ENCODE assay signal across 17 cellular contexts in the genomic region with DNA sequence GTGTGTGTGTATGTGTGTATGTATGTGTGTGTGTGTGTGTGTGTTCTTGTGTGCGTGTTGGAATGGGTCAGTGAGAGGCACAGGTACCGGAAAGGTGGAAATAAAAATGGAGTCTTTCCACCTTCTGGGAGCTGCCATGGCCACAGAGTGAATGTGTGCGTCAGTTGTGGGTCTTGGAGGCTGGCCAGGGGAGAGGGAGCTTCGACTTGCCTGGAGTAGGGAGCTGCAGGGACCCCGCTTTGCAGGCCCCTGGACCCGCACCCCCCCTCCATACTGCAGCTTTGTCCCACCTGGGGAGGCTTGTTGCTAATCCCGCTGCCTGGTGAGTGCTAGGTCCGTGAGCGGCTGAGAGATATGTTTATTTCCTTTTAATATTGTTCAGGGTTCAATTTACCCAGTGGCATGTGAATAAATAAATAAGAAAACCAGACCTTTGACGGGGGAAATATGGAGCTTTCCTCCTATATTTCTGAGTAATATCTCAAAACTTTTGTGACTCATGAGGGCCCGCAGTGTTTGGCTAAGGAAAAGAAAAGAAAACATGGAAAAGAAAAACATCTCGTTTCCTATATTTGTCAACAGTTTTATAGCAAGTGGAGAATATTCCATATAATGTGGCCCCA. TPM values are rescaled to one million over a fixed set of nuclear protein-coding genes. Genes with fewer than 3 reads are reported as not detected.
DNase-seq lines count a peak whose midpoint lies in the region; ATAC-seq and TF ChIP-seq lines count a peak whose summit lies in the region.
"Had no signal": no experiment of that assay in that cellular context is flagged by ENCODE, and none has a peak within 500 bp of the region (broad histone marks: within the 10 kb centered on the region; RNA-seq: fewer than 3 reads in every experiment).

No MANE protein-coding gene starts in this region.

- no peaks in the 10 kb centered on the region for H3K36me3 ChIP-seq in SK-N-SH (replicated peaks in 1 of 2; ENCODE audit: control insufficient read depth in 1 of 2, insufficient read depth in 2 of 2, low read length in 1 of 2)
- no peaks in the 10 kb centered on the region for H3K36me3 ChIP-seq in PC-9 (ENCODE audit: low read depth)

- H2AFZ ChIP-seq in SK-N-SH (ENCODE audit: low read depth) (no peak overlapping the region), PC-9 (no peak overlapping the region)

- no peak for ATAC-seq in SK-N-SH treated with all-trans-retinoic acid at 6 μM for 48 hours
- ATAC-seq in HG02759 (IDR thresholded peaks at IDR 0.05; ENCODE audit: unreplicated experiment): no peak
- ATAC-seq: effector memory CD8-positive, alpha-beta T cell; left lobe of liver; mucosa of descending colon; stimulated activated naive CD8-positive, alpha-beta T cell treated with anti-CD3 and anti-CD28 coated beads, Interleukin-15, amount 100 ng/mL, for 72 hours had no signal

- peak overlapping the region; percentile 29; the same call in 1 of the 2 replicates for H3K4me2 ChIP-seq in SK-N-SH
- peak overlapping the region; percentile 67 for H3K4me2 ChIP-seq in PC-9

- H3F3A ChIP-seq in SK-N-SH (replicated peaks; ENCODE audit: insufficient read depth): no peaks in the 10 kb centered on the region
- H3F3A ChIP-seq in PC-9 (ENCODE audit: insufficient read depth, low read depth): peaks cover 10% of the 10 kb centered on the region; the same call in 1 of the 2 replicates

- H4K20me1 ChIP-seq in SK-N-SH (ENCODE audit: insufficient read depth) (no peaks in the 10 kb centered on the region), PC-9 (ENCODE audit: insufficient read depth) (no peaks in the 10 kb centered on the region)

- H3K79me2 ChIP-seq in SK-N-SH (ENCODE audit: insufficient read depth) (no peaks in the 10 kb centered on the region), PC-9 (ENCODE audit: low read depth) (no peaks in the 10 kb centered on the region)

- H3K9me2 ChIP-seq in SK-N-SH: no peaks in the 10 kb centered on the region
- H3K9me2 ChIP-seq in PC-9 (ENCODE audit: insufficient read depth): no peaks in the 10 kb centered on the region

- H3K4me1 ChIP-seq in SK-N-SH (ENCODE audit: control insufficient read depth in 1 of 2, insufficient read depth in 2 of 2, low read depth in 1 of 2, low read length in 1 of 2) (peaks cover 0 to 5% of the 10 kb centered on the region in 2 experiments; a peak in 1 of 4 replicates), PC-9 (replicated peaks; ENCODE audit: insufficient read depth) (peaks cover 14% of the 10 kb centered on the region; the same call in 1 of the 2 replicates)

- TF ChIP-seq CTCF in SK-N-SH (IDR thresholded peaks at IDR 0.05): no peak
- TF ChIP-seq CTCF in PC-9 (conservative IDR thresholded peaks at IDR 0.05): no peak

- no peak overlapping the region for H3K4me3 ChIP-seq in SK-N-SH (ENCODE audit: low read depth in 2 of 2, low read length in 1 of 2)
- H3K4me3 ChIP-seq in PC-9: no peak overlapping the region
- H3K4me3 ChIP-seq: mucosa of descending colon had no signal

- intact Hi-C loops in PC-9 (cut with micrococcal nuclease; ENCODE audit: unreplicated experiment): no loop called here

- no peak for TF ChIP-seq EP300 in SK-N-SH (IDR thresholded peaks at IDR 0.05; ENCODE audit: borderline replicate concordance in 1 of 2, low read depth in 1 of 2, low read length in 1 of 2)

- no peak overlapping the region for H3K9ac ChIP-seq in SK-N-SH

- no peaks in the 10 kb centered on the region for H3K9me3 ChIP-seq in SK-N-SH
- no peaks in the 10 kb centered on the region for H3K9me3 ChIP-seq in PC-9 (ENCODE audit: insufficient read depth, low read depth)
- H3K9me3 ChIP-seq: mucosa of descending colon had no signal

- no peak for TF ChIP-seq RAD21 in SK-N-SH (IDR thresholded peaks at IDR 0.05; ENCODE audit: low read length)

- no peak for DNase-seq in SK-N-SH
- no peak for DNase-seq in PC-9
- peak; percentile 55 for DNase-seq in dedifferentiated amniotic fluid mesenchymal stem cell (ENCODE audit: extremely low spot score)
- peak; percentile 47 for DNase-seq in smooth muscle cell of the brain vasculature (ENCODE audit: low read depth, low spot score)
- DNase-seq in NCI-H2227 treated with DMSO at 0.1 percent for 48 hours (lab: John Stamatoyannopoulos, UW): no peak
- no peak for DNase-seq in hypothalamus (lab: John Stamatoyannopoulos, UW)
- DNase-seq: activated CD4-positive, alpha-beta T cell treated with anti-CD3 and anti-CD28 coated beads, Interleukin-2, amount 10 ng/mL, durations not matched to agents 7 days and 5 days; activated naive CD4-positive, alpha-beta T cell treated with anti-CD3 and anti-CD28 coated beads, Interleukin-2, amount 10 ng/mL, durations not matched to agents 7 days and 5 days; effector memory CD8-positive, alpha-beta T cell; foreskin melanocyte; mucosa of descending colon; NCI-H2081 treated with DMSO at 0.1 percent for 48 hours; NCI-H526; stimulated activated naive CD8-positive, alpha-beta T cell treated with anti-CD3 and anti-CD28 coated beads, Interleukin-15, amount 100 ng/mL, for 72 hours had no signal

- H3K27ac ChIP-seq in SK-N-SH (ENCODE audit: low read depth in 2 of 2, low read length in 1 of 2) (no peak overlapping the region), PC-9 (peak overlapping the region; percentile 5; the same call in 1 of the 2 replicates)

- CTCF ChIA-PET in SK-N-SH (lab: Yijun Ruan, JAX): interaction anchor here (2.3 kb wide), 1 partner anchor 8 kb away, joined by 13 read pairs; no protein-coding TSS in a partner anchor
- CTCF ChIA-PET in PC-9 (lab: Charles Lee): no interaction called here

- 63% methylated on average over 10 of the region's 12 CpGs for WGBS in SK-N-SH (ENCODE audit: low lambda C conversion rate)

- no peaks in the 10 kb centered on the region; the same call in 1 of the 2 replicates for H3K27me3 ChIP-seq in SK-N-SH (ENCODE audit: insufficient read depth)
- 0 out of 2 replicates have a peak, but pooled peaks cover 7% of the 10 kb centered on the region for H3K27me3 ChIP-seq in PC-9 (ENCODE audit: insufficient read depth, low read depth)

- POLR2A ChIA-PET in SK-N-SH (lab: Yijun Ruan, JAX): no interaction called here
- POLR2A ChIA-PET in PC-9 (lab: Charles Lee; ENCODE audit: unreplicated experiment): interaction anchor here (0.7 kb wide), 1 partner anchor 961 kb away, joined by 13 read pairs; no protein-coding TSS in a partner anchor

- no TSS peak for BruUV-seq in PC-9 (replicated peaks; lab: Mats Ljungman, UMichigan)

TF ChIP-seq in SK-N-SH, 30 proteins besides CTCF, POLR2A, EP300 and RAD21:
- peak; percentile 22; the same call in 1 of the 2 replicates for TF ChIP-seq FOSL2 (IDR thresholded peaks at IDR 0.05; ENCODE audit: borderline replicate concordance, low read depth)
- TF ChIP-seq RFX5 (IDR thresholded peaks at IDR 0.05; ENCODE audit: low read length): no peak
TF ChIP-seq in SK-N-SH: peak in this region for 1.

TF ChIP-seq in SK-N-SH treated with all-trans-retinoic acid at 6 μM for 48 hours, 23 proteins besides CTCF, POLR2A, EP300 and RAD21 (continues in another document):
- TF ChIP-seq, protein P1, sequence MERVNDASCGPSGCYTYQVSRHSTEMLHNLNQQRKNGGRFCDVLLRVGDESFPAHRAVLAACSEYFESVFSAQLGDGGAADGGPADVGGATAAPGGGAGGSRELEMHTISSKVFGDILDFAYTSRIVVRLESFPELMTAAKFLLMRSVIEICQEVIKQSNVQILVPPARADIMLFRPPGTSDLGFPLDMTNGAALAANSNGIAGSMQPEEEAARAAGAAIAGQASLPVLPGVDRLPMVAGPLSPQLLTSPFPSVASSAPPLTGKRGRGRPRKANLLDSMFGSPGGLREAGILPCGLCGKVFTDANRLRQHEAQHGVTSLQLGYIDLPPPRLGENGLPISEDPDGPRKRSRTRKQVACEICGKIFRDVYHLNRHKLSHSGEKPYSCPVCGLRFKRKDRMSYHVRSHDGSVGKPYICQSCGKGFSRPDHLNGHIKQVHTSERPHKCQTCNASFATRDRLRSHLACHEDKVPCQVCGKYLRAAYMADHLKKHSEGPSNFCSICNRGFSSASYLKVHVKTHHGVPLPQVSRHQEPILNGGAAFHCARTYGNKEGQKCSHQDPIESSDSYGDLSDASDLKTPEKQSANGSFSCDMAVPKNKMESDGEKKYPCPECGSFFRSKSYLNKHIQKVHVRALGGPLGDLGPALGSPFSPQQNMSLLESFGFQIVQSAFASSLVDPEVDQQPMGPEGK (CRISPR knock-in tag; IDR thresholded peaks at IDR 0.05; ENCODE audit: borderline replicate concordance): no peak
- no peak for TF ChIP-seq RARB (CRISPR knock-in tag; IDR thresholded peaks at IDR 0.05)
- no peak for TF ChIP-seq ESRRG (CRISPR knock-in tag; IDR thresholded peaks at IDR 0.05)
- TF ChIP-seq GLIS3 (CRISPR knock-in tag; IDR thresholded peaks at IDR 0.05): no peak
- no peak for TF ChIP-seq ISL1 (CRISPR knock-in tag; IDR thresholded peaks at IDR 0.05)
- TF ChIP-seq CSDC2 (CRISPR knock-in tag; IDR thresholded peaks at IDR 0.05): no peak
- TF ChIP-seq, protein P2, sequence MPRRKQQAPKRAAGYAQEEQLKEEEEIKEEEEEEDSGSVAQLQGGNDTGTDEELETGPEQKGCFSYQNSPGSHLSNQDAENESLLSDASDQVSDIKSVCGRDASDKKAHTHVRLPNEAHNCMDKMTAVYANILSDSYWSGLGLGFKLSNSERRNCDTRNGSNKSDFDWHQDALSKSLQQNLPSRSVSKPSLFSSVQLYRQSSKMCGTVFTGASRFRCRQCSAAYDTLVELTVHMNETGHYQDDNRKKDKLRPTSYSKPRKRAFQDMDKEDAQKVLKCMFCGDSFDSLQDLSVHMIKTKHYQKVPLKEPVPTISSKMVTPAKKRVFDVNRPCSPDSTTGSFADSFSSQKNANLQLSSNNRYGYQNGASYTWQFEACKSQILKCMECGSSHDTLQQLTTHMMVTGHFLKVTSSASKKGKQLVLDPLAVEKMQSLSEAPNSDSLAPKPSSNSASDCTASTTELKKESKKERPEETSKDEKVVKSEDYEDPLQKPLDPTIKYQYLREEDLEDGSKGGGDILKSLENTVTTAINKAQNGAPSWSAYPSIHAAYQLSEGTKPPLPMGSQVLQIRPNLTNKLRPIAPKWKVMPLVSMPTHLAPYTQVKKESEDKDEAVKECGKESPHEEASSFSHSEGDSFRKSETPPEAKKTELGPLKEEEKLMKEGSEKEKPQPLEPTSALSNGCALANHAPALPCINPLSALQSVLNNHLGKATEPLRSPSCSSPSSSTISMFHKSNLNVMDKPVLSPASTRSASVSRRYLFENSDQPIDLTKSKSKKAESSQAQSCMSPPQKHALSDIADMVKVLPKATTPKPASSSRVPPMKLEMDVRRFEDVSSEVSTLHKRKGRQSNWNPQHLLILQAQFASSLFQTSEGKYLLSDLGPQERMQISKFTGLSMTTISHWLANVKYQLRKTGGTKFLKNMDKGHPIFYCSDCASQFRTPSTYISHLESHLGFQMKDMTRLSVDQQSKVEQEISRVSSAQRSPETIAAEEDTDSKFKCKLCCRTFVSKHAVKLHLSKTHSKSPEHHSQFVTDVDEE (CRISPR knock-in tag; IDR thresholded peaks at IDR 0.05): no peak
- no peak for TF ChIP-seq ZC3H10 (CRISPR knock-in tag; IDR thresholded peaks at IDR 0.05)
- TF ChIP-seq ZFP3 (CRISPR knock-in tag; IDR thresholded peaks at IDR 0.05): no peak
- TF ChIP-seq ZNF70 (CRISPR knock-in tag; IDR thresholded peaks at IDR 0.05): no peak
- TF ChIP-seq ARNTL (CRISPR knock-in tag; IDR thresholded peaks at IDR 0.05; ENCODE audit: borderline replicate concordance, low read depth): no peak

RNA-seq across cellular contexts. Expression of a gene that starts 24.4 kb away (rescaled TPM):
- polyA plus RNA-seq in SK-N-SH (2012; rRNA removed): 49.1 and 63.2 TPM in 2 replicates
- polyA plus RNA-seq in SK-N-SH (2012; cell fraction: cytosol; rRNA removed): 50.1 and 62.9 TPM in 2 replicates
- polyA plus RNA-seq in SK-N-SH (2012; cell fraction: nucleus; rRNA removed): 17.7 and 37.0 TPM in 2 replicates
- total RNA-seq in PC-9 (2021): 29.4 and 33.5 TPM in 2 replicates

Comparison
In these comparisons a context has a peak if more than half of its experiments do, and no peak if none do; other contexts are left out.
1. DNase-seq: peak in dedifferentiated amniotic fluid mesenchymal stem cell (single experiment) and smooth muscle cell of the brain vasculature (single experiment); none in SK-N-SH (single experiment), PC-9 (0 of 2), NCI-H2227 treated with DMSO at 0.1 percent for 48 hours (single experiment) and hypothalamus (0 of 51).